In the genomic region with DNA sequence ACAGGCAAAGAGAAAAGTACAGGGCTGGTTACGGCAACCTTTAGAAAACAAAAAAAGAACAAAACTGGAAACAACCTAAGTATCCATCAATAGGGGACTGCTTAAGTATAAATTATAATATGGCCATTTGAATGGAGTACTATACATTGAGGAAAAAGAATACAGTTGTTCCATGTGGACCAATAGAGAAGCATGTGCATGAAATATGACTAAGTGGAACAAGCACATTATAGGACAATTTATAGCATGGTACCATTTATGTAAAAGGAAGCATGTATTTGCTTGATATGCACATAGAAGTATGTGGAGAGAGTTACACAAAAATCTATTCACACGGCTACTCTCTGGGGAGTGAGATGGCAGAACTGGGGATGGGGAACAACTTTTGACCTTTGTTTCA, we compare ENCODE assay signal across 10 cellular contexts. TPM values are rescaled to one million over a fixed set of nuclear protein-coding genes. Genes with fewer than 3 reads are reported as not detected.
"Had no signal": no experiment of that assay in that cellular context is flagged by ENCODE, and none has a peak within 500 bp of the region (broad histone marks: within the 10 kb centered on the region; RNA-seq: fewer than 3 reads in every experiment).

No MANE protein-coding gene starts in this region.

- H3K4me2 ChIP-seq: GM23338 had no signal

- H2AFZ ChIP-seq: GM23248, GM23338 had no signal

- H3K27ac Mint-ChIP-seq: GM23338, HFFc6 had no signal

- H3K36me3 ChIP-seq: HAP-1 had no signal

- H3K9ac ChIP-seq: GM23248 had no signal

- FAIRE-seq: H1, H54 had no signal

- DNase-seq: GM23248, GOT3, H7, HCEC 1CT, HFFc6 had no signal

- H3K9me3 Mint-ChIP-seq: GM23338, HFFc6 had no signal

- H3K4me3 ChIP-seq: GM23248, GM23338, HAP-1 had no signal

- H3K27ac ChIP-seq: GM23248 had no signal

- H3K9me3 ChIP-seq: HAP-1 had no signal

- H3K4me1 ChIP-seq: HAP-1 had no signal

- ATAC-seq: GM23338, HCT116 had no signal

- H3K4me1 Mint-ChIP-seq: GM23338 had no signal

- H3K4me3 Mint-ChIP-seq: GM23338, HFFc6 had no signal

RNA-seq across cellular contexts. Expression of gene FAM222A, which starts 49.2 kb away (rescaled TPM):
- polyA plus RNA-seq: GM23248 had no signal
